In genomic region chr10:99430116-99430450, GRCh38 we compare ENCODE assay signal across 8 cellular contexts. TPM values are rescaled to one million over a fixed set of nuclear protein-coding genes. Genes with fewer than 3 reads are reported as not detected.
DNase-seq lines count a peak whose midpoint lies in the region; ATAC-seq and TF ChIP-seq lines count a peak whose summit lies in the region.

No MANE protein-coding gene starts in this region.

- H3K4me3 ChIP-seq in AG10803 (ENCODE audit: low read length), result peak overlapping the region; percentile 100
- H3K4me3 ChIP-seq in LNCaP clone FGC (ENCODE audit: low read depth, low read length), result peak overlapping the region; percentile 100
- H3K4me3 ChIP-seq in ectodermal cell (ENCODE audit: insufficient read depth, low read depth, low read length), result peak overlapping the region; percentile 96

- no peaks in the 10 kb centered on the region for H3K9me3 Mint-ChIP-seq in natural killer cell

- H3K27ac ChIP-seq in ectodermal cell (ENCODE audit: insufficient read depth, low read depth, low read length, poor library complexity, severe bottlenecking), result peak overlapping the region; percentile 52

- H3K9me3 ChIP-seq in ectodermal cell (ENCODE audit: control insufficient read depth, low read length), result no peaks in the 10 kb centered on the region

- peak; percentile 24 for ATAC-seq in GM21360 (IDR thresholded peaks at IDR 0.05; ENCODE audit: unreplicated experiment)
- ATAC-seq in natural killer cell, result peak in 2 of 3 donors; percentile 1 to 3

- TF ChIP-seq CTCF in AG10803 (conservative IDR thresholded peaks at IDR 0.05; ENCODE audit: low read length), result peak; percentile 14; the same call in 1 of the 2 replicates
- TF ChIP-seq CTCF in LNCaP clone FGC (IDR thresholded peaks at IDR 0.05; ENCODE audit: control insufficient read depth, extremely low read depth, insufficient read depth), result no peak
- TF ChIP-seq CTCF in natural killer cell (IDR thresholded peaks at IDR 0.05), result no peak

- H3K36me3 ChIP-seq in ectodermal cell (ENCODE audit: control insufficient read depth, insufficient read depth, low read length), result no peaks in the 10 kb centered on the region

- no peaks in the 10 kb centered on the region for H3K27me3 ChIP-seq in ectodermal cell (ENCODE audit: control insufficient read depth, insufficient read depth, low read length, poor library complexity, severe bottlenecking)

- DNase-seq in AG10803 (ENCODE audit: low read depth) (peak; percentile 35), LNCaP clone FGC (ENCODE audit: low read depth) (no peak), natural killer cell (no peak), OCI-M2 (lab: John Stamatoyannopoulos, UW; ENCODE audit: unreplicated experiment) (no peak), anterior cingulate cortex (lab: John Stamatoyannopoulos, UW) (no peak)
- DNase-seq in activated CD4-positive, alpha-beta T cell treated with anti-CD3 and anti-CD28 coated beads for 1 hour, result no peak

- H3K4me1 ChIP-seq in ectodermal cell (ENCODE audit: control insufficient read depth, insufficient read depth, low read length), result peaks cover 4% of the 10 kb centered on the region

- intact Hi-C loops in natural killer cell (cut with micrococcal nuclease), result loop anchor here (1.0 kb wide), 1 partner anchor 190 kb away; the partner anchor contains the start of gene SLC25A28

- peaks cover 37 to 44% of the 10 kb centered on the region in 2 donors for H3K4me1 Mint-ChIP-seq in natural killer cell

- H3K27ac Mint-ChIP-seq in natural killer cell, result peak overlapping the region; percentile 91 to 93

- WGBS in ectodermal cell, 2 experiments, result 7 to 10% methylated on average over 13 to 14 of the region's 14 CpGs

- H3K36me3 Mint-ChIP-seq in natural killer cell, result no peaks in the 10 kb centered on the region

- H3K27me3 Mint-ChIP-seq in natural killer cell (ENCODE audit: low read depth in 2 of 2), result no peaks in the 10 kb centered on the region

- H3K4me3 Mint-ChIP-seq in natural killer cell, result peak overlapping the region; percentile 96

RNA-seq across cellular contexts. Expression of gene GOT1, which starts 0.3 kb away (rescaled TPM):
- polyA plus RNA-seq in ectodermal cell (2013, experiment 1 of 4), result 31.3 TPM
- polyA plus RNA-seq in ectodermal cell (2013, experiment 2 of 4), result 36.3 TPM
- polyA plus RNA-seq in ectodermal cell (2013, experiment 3 of 4), result 37.2 TPM
- 37.1 TPM for polyA plus RNA-seq in ectodermal cell (2013, experiment 4 of 4)
- total RNA-seq in natural killer cell, result 10 to 100 TPM in 1 of 3 donors, 1 to 10 TPM in 2; 8.5 to 15.1 (median 8.5) TPM
